In the genomic region with DNA sequence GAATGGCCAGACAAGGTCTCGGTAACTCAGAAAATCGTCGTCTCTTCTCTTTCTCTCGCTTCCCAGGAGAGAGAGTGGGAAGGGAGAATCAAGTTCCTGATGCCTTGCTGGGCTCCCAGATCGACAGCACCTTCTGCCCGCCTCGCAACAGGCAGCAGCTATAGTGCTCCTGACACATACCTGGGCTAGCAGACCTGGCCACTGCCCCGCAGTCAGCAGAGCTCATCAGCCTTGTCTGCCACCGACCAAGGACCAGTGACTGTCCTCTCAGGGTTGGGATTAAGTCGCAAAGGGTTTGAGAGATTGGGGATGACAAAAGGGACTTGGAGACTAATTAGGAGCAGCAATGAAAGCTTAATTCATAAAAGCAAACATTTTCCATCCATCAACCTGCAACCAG, we compare ENCODE assay signal across 9 cellular contexts. TPM values are rescaled to one million over a fixed set of nuclear protein-coding genes. Genes with fewer than 3 reads are reported as not detected.
DNase-seq lines count a peak whose midpoint lies in the region; ATAC-seq and TF ChIP-seq lines count a peak whose summit lies in the region.
"Had no signal": no experiment of that assay in that cellular context is flagged by ENCODE, and none has a peak within 500 bp of the region (broad histone marks: within the 10 kb centered on the region; RNA-seq: fewer than 3 reads in every experiment).

No MANE protein-coding gene starts in this region.

- TF ChIP-seq CTCF in GM06990 (IDR thresholded peaks at IDR 0.05; ENCODE audit: insufficient read depth, low read length, poor library complexity, severe bottlenecking) = no peak
- TF ChIP-seq CTCF in Peyer's patch (IDR thresholded peaks at IDR 0.05) = no peak

- peaks cover 34% of the 10 kb centered on the region for H3K36me3 ChIP-seq in GM06990 (ENCODE audit: control insufficient read depth, insufficient read depth, low read length)
- no peaks in the 10 kb centered on the region for H3K36me3 ChIP-seq in H7 (replicated peaks; ENCODE audit: control insufficient read depth, insufficient read depth, low read length)
- no peaks in the 10 kb centered on the region for H3K36me3 ChIP-seq in Peyer's patch

- ATAC-seq in natural killer cell treated with Interleukin-12 subunit alpha and Interleukin-12 subunit beta and Interleukin-15 and Interleukin-18, amount 100 ng/mL, for 72 hours = no peak

- peak overlapping the region in 2 of 4 donors; percentile 18 to 98 for H3K27ac ChIP-seq in Peyer's patch
- H3K27ac ChIP-seq: neutrophil had no signal

- H3K4me3 ChIP-seq in GM06990 (replicated peaks; ENCODE audit: low read depth, low read length) (peak overlapping the region; percentile 79), H7 (ENCODE audit: insufficient read depth, low read depth, low read length) (no peak overlapping the region), Peyer's patch (no peak overlapping the region)

- H3K4me3 Mint-ChIP-seq in activated naive CD8-positive, alpha-beta T cell = peak overlapping the region; percentile 92
- peak overlapping the region; percentile 98 for H3K4me3 Mint-ChIP-seq in natural killer cell treated with Interleukin-12 subunit alpha and Interleukin-12 subunit beta and Interleukin-15 and Interleukin-18, amount 100 ng/mL, for 72 hours

- no peaks in the 10 kb centered on the region for H3K27me3 Mint-ChIP-seq in activated naive CD8-positive, alpha-beta T cell
- H3K27me3 Mint-ChIP-seq in natural killer cell treated with Interleukin-12 subunit alpha and Interleukin-12 subunit beta and Interleukin-15 and Interleukin-18, amount 100 ng/mL, for 72 hours = no peaks in the 10 kb centered on the region

- H3K9me3 ChIP-seq in Peyer's patch = no peaks in the 10 kb centered on the region
- H3K9me3 ChIP-seq: neutrophil had no signal

- peaks cover 0 to 38% (median 32%) of the 10 kb centered on the region in 4 donors for H3K4me1 ChIP-seq in Peyer's patch

- no peaks in the 10 kb centered on the region for H3K9me3 Mint-ChIP-seq in activated naive CD8-positive, alpha-beta T cell (ENCODE audit: low read depth)
- H3K9me3 Mint-ChIP-seq in natural killer cell treated with Interleukin-12 subunit alpha and Interleukin-12 subunit beta and Interleukin-15 and Interleukin-18, amount 100 ng/mL, for 72 hours = no peaks in the 10 kb centered on the region

- no peak for DNase-seq in GM06990 (ENCODE audit: extremely low read depth, insufficient read length)
- peak; percentile 69 for DNase-seq in H7
- DNase-seq in natural killer cell treated with Interleukin-12 subunit alpha and Interleukin-12 subunit beta and Interleukin-15 and Interleukin-18, amount 100 ng/mL, for 72 hours (ENCODE audit: low spot score) = no peak
- DNase-seq in Peyer's patch = no peak
- DNase-seq in NOMO-1 treated with dmso at 0.1 percent for 144 hours (lab: John Stamatoyannopoulos, UW; ENCODE audit: unreplicated experiment) = no peak
- DNase-seq in CD1c-positive myeloid dendritic cell (ENCODE audit: extremely low spot score) = no peak
- DNase-seq: OCI-M1 had no signal

- H3K27me3 ChIP-seq in GM06990 (replicated peaks; ENCODE audit: control insufficient read depth, insufficient read depth, low read length) (no peaks in the 10 kb centered on the region), H7 (ENCODE audit: control insufficient read depth, insufficient read depth, low read length) (peaks cover 58% of the 10 kb centered on the region), Peyer's patch (peaks cover 0 to 46% of the 10 kb centered on the region in 2 donors)
- H3K27me3 ChIP-seq: neutrophil had no signal

- TF ChIP-seq POLR2A in Peyer's patch (IDR thresholded peaks at IDR 0.05) = no peak

- peaks cover 14% of the 10 kb centered on the region for H3K36me3 Mint-ChIP-seq in activated naive CD8-positive, alpha-beta T cell
- peaks cover 35% of the 10 kb centered on the region for H3K36me3 Mint-ChIP-seq in natural killer cell treated with Interleukin-12 subunit alpha and Interleukin-12 subunit beta and Interleukin-15 and Interleukin-18, amount 100 ng/mL, for 72 hours

- peaks cover 59% of the 10 kb centered on the region for H3K4me1 Mint-ChIP-seq in activated naive CD8-positive, alpha-beta T cell (ENCODE audit: low read depth)
- H3K4me1 Mint-ChIP-seq in natural killer cell treated with Interleukin-12 subunit alpha and Interleukin-12 subunit beta and Interleukin-15 and Interleukin-18, amount 100 ng/mL, for 72 hours (ENCODE audit: low read depth in 2 of 2) = peaks cover 64 to 65% of the 10 kb centered on the region in 2 donors

- peak overlapping the region; percentile 98 for H3K27ac Mint-ChIP-seq in activated naive CD8-positive, alpha-beta T cell
- peak overlapping the region; percentile 88 to 97 for H3K27ac Mint-ChIP-seq in natural killer cell treated with Interleukin-12 subunit alpha and Interleukin-12 subunit beta and Interleukin-15 and Interleukin-18, amount 100 ng/mL, for 72 hours

RNA-seq across cellular contexts. Expression of gene RUNX3, which starts 4.1 kb away (rescaled TPM):
- total RNA-seq in H7 (2014; rRNA removed; shearing (Covaris generic)) = 1.3 and 3.5 TPM in 2 replicates
- 100 to 1,000 TPM; 177 to 186 TPM for total RNA-seq in natural killer cell treated with Interleukin-12 subunit alpha and Interleukin-12 subunit beta and Interleukin-15 and Interleukin-18, amount 100 ng/mL, for 72 hours
- total RNA-seq in Peyer's patch = 1 to 10 TPM; 2.1 to 9.9 (median 6.0) TPM

Comparison
In these comparisons a context has a peak if more than half of its experiments do, and no peak if none do; other contexts are left out.
1. RNA of gene RUNX3, which starts 4.1 kb away (total RNA-seq): 177 to 186 TPM in natural killer cell treated with Interleukin-12 subunit alpha and Interleukin-12 subunit beta and Interleukin-15 and Interleukin-18, amount 100 ng/mL, for 72 hours; 2.1 to 9.9 TPM in Peyer's patch and 1.3 to 3.5 TPM in H7; every median in the first group is over 10 times any median in the second.